ENCODE assay signal across 25 cellular contexts in the genomic region with DNA sequence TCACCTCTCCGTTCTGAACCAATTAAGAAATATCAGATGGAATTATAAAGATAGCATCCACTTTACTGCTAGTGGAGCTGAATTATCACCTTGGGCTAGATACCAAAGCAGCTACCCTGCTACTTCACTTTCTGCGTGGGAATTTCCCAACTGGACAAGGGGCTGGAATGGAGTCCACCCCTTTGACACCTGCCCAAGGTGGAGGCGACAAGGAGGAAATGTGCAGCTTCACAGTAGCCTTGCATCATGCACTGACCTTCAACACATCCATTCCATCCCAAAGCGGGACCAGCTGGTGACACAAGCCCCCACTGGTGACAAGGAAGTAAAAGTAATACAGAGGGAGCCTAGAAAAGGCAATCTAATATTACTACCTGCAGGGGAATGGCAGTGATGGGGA. TPM values are rescaled to one million over a fixed set of nuclear protein-coding genes. Genes with fewer than 3 reads are reported as not detected.
DNase-seq lines count a peak whose midpoint lies in the region; ATAC-seq and TF ChIP-seq lines count a peak whose summit lies in the region.
"Had no signal": no experiment of that assay in that cellular context is flagged by ENCODE, and none has a peak within 500 bp of the region (broad histone marks: within the 10 kb centered on the region; RNA-seq: fewer than 3 reads in every experiment).

No MANE protein-coding gene starts in this region.

- peak overlapping the region; percentile 79 for H3K27ac Mint-ChIP-seq in progenitor cell of endocrine pancreas
- H3K27ac Mint-ChIP-seq: CD14-positive monocyte; CD4-positive, alpha-beta memory T cell; CD4-positive, CD25-positive, alpha-beta regulatory T cell; CD8-positive, alpha-beta memory T cell had no signal

- no peak overlapping the region for H3K4me3 ChIP-seq in body of pancreas
- H3K4me3 ChIP-seq: A549, BLaER1, GM12878 had no signal

- no peaks in the 10 kb centered on the region for H3K27me3 Mint-ChIP-seq in progenitor cell of endocrine pancreas
- H3K27me3 Mint-ChIP-seq: CD4-positive, alpha-beta memory T cell; CD4-positive, CD25-positive, alpha-beta regulatory T cell; CD8-positive, alpha-beta memory T cell had no signal

- WGBS in body of pancreas, 2 donors = 32% methylated on average over 4 of the region's 4 CpGs

- peak; percentile 46 for DNase-seq in SK-N-DZ (ENCODE audit: low spot score)
- peak; percentile 36 to 66 (median 50) for DNase-seq in body of pancreas
- DNase-seq in progenitor cell of endocrine pancreas (ENCODE audit: low spot score, unreplicated experiment) = no peak
- no peak for DNase-seq in AG08396 (ENCODE audit: low spot score)
- DNase-seq: BE2C; C1 segment of cervical spinal cord; CD4-positive, alpha-beta memory T cell; CD4-positive, CD25-positive, alpha-beta regulatory T cell; CD8-positive, alpha-beta memory T cell; COR-L47; DMS 273 treated with DMSO at 0.1 percent for 48 hours; DMS153; DMS53; DMS79; DND-41; EL; GDM1 had no signal

- H3K9me3 Mint-ChIP-seq in progenitor cell of endocrine pancreas (ENCODE audit: low read depth) = peaks cover 9% of the 10 kb centered on the region

- TF ChIP-seq CTCF in body of pancreas (IDR thresholded peaks at IDR 0.05) (no peak), progenitor cell of endocrine pancreas (IDR thresholded peaks at IDR 0.05; ENCODE audit: unreplicated experiment) (no peak)

- peaks cover 19% of the 10 kb centered on the region for H3K4me1 ChIP-seq in body of pancreas
- H3K4me1 ChIP-seq: A549, BE2C, BLaER1 had no signal

- no peaks in the 10 kb centered on the region for H3K36me3 ChIP-seq in body of pancreas (replicated peaks in 1 of 2; ENCODE audit: insufficient read depth in 1 of 2, low read depth in 2 of 2)
- H3K36me3 ChIP-seq: BE2C, BLaER1 had no signal

- no peak for TF ChIP-seq POLR2A in body of pancreas (IDR thresholded peaks at IDR 0.05)

- intact Hi-C loops in body of pancreas (cut with DNase I) = no loop called here

- no peaks in the 10 kb centered on the region for H3K9me3 ChIP-seq in body of pancreas
- H3K9me3 ChIP-seq: A549, BE2C, BLaER1 had no signal

- no peak overlapping the region for H3K4me3 Mint-ChIP-seq in progenitor cell of endocrine pancreas (ENCODE audit: low read depth)
- H3K4me3 Mint-ChIP-seq: CD14-positive monocyte; CD4-positive, alpha-beta memory T cell; CD4-positive, CD25-positive, alpha-beta regulatory T cell; CD8-positive, alpha-beta memory T cell had no signal

- H3K27me3 ChIP-seq in body of pancreas = no peaks in the 10 kb centered on the region
- H3K27me3 ChIP-seq: BE2C, BLaER1 had no signal

- H3K27ac ChIP-seq in body of pancreas = peak overlapping the region in 2 of 4 donors; percentile 9 to 41
- H3K27ac ChIP-seq: 22Rv1, A549, BLaER1 had no signal

- H3K36me3 Mint-ChIP-seq in progenitor cell of endocrine pancreas (ENCODE audit: insufficient read depth) = peaks cover 24% of the 10 kb centered on the region
- H3K36me3 Mint-ChIP-seq: CD14-positive monocyte; CD4-positive, alpha-beta memory T cell; CD4-positive, CD25-positive, alpha-beta regulatory T cell; CD8-positive, alpha-beta memory T cell had no signal

- ATAC-seq in body of pancreas (peak; percentile 56), GM18502 (IDR thresholded peaks at IDR 0.05; ENCODE audit: poor library complexity, unreplicated experiment) (no peak)
- ATAC-seq: A549, GM12878 had no signal

- H3K4me1 Mint-ChIP-seq in progenitor cell of endocrine pancreas (ENCODE audit: low read depth) = peaks cover 37% of the 10 kb centered on the region
- H3K4me1 Mint-ChIP-seq: CD14-positive monocyte; CD4-positive, alpha-beta memory T cell; CD4-positive, CD25-positive, alpha-beta regulatory T cell; CD8-positive, alpha-beta memory T cell had no signal

RNA-seq across cellular contexts. Expression of gene CTNND2, which starts 30.7 kb away (rescaled TPM):
- 37.8 and 43.1 TPM in 2 replicates for polyA plus RNA-seq in SK-N-DZ (2014; cell fraction: cytosol; rRNA removed)
- 14.9 and 21.0 TPM in 2 replicates for polyA plus RNA-seq in SK-N-DZ (2014; cell fraction: nucleus; rRNA removed)
- 10 to 100 TPM; 21.0 to 82.4 TPM for total RNA-seq in body of pancreas
- total RNA-seq in progenitor cell of endocrine pancreas = 143 and 163 TPM in 2 replicates
- total RNA-seq: A172; CD4-positive, alpha-beta memory T cell; CD4-positive, CD25-positive, alpha-beta regulatory T cell; CD8-positive, alpha-beta memory T cell; G401; GM12878 had no signal
- polyA plus RNA-seq: A549; CD14-positive monocyte; CD4-positive, CD25-positive, alpha-beta regulatory T cell; CD8-positive, alpha-beta memory T cell had no signal

Comparison
In these comparisons a context has a peak if more than half of its experiments do, and no peak if none do; other contexts are left out.
1. DNase-seq: peak in SK-N-DZ (single experiment) and body of pancreas (4 of 4); none in progenitor cell of endocrine pancreas (single experiment) and AG08396 (single experiment).